20 cellular contexts compared by ENCODE assay signal in genomic region chr14:86912689-86913088, GRCh38.
DNase-seq lines count a peak whose midpoint lies in the region; ATAC-seq and TF ChIP-seq lines count a peak whose summit lies in the region.
"Had no signal": no experiment of that assay in that cellular context is flagged by ENCODE, and none has a peak within 500 bp of the region (broad histone marks: within the 10 kb centered on the region; RNA-seq: fewer than 3 reads in every experiment).

No MANE protein-coding gene starts in this region.

- DNase-seq in AG09319 (ENCODE audit: extremely low read depth, low read depth) = peak; percentile 8
- DNase-seq in EL = peak; percentile 25
- DNase-seq in SK-N-MC (ENCODE audit: low read depth, low spot score) = peak; percentile 53
- peak; percentile 38 for DNase-seq in fibroblast of peridontal ligament (ENCODE audit: extremely low read depth)
- DNase-seq in ecto neural progenitor cell (ENCODE audit: low spot score) = no peak
- DNase-seq in right atrium auricular region (ENCODE audit: low spot score) = no peak
- DNase-seq: C1 segment of cervical spinal cord; Caco-2; CD4-positive, CD25-positive, alpha-beta regulatory T cell; CD8-positive, alpha-beta memory T cell; GF-D8; GM23248 had no signal

- TF ChIP-seq CTCF in AG09319 (IDR thresholded peaks at IDR 0.05; ENCODE audit: low read depth, low read length) (no peak), right atrium auricular region (IDR thresholded peaks at IDR 0.05) (no peak)

- H3K9me3 ChIP-seq in SK-N-MC (ENCODE audit: low read depth, low read length) = no peaks in the 10 kb centered on the region
- H3K9me3 ChIP-seq in right atrium auricular region = no peaks in the 10 kb centered on the region
- H3K9me3 ChIP-seq: A549, Caco-2, HAP-1 had no signal

- H3K36me3 ChIP-seq in SK-N-MC (ENCODE audit: insufficient read depth, low read length) (no peaks in the 10 kb centered on the region), right atrium auricular region (no peaks in the 10 kb centered on the region)
- H3K36me3 ChIP-seq: HAP-1 had no signal

- H3K4me3 ChIP-seq in SK-N-MC (peak overlapping the region; percentile 19; the same call in 1 of the 2 replicates), right atrium auricular region (no peak overlapping the region)
- H3K4me3 ChIP-seq: A549, GM12878, GM23248, HAP-1, K562 had no signal

- no peak for ATAC-seq in HG03342 (IDR thresholded peaks at IDR 0.05; ENCODE audit: unreplicated experiment)
- ATAC-seq in GM19452 (IDR thresholded peaks at IDR 0.05; ENCODE audit: unreplicated experiment) = no peak
- ATAC-seq: A549, GM12878, K562 had no signal

- peak overlapping the region; percentile 41 for H3K9ac ChIP-seq in SK-N-MC (ENCODE audit: insufficient read length)
- H3K9ac ChIP-seq: GM23248 had no signal

- H3K4me1 ChIP-seq in right atrium auricular region = no peaks in the 10 kb centered on the region
- H3K4me1 ChIP-seq: A549, Caco-2, HAP-1 had no signal

- no peaks in the 10 kb centered on the region for H3K27me3 ChIP-seq in right atrium auricular region

- peak overlapping the region; percentile 94 for H3K27ac ChIP-seq in SK-N-MC
- no peak overlapping the region for H3K27ac ChIP-seq in right atrium auricular region
- H3K27ac ChIP-seq: 22Rv1, A549, GM23248, HL-60 had no signal

Comparison
In these comparisons a context has a peak if more than half of its experiments do, and no peak if none do; other contexts are left out.
1. DNase-seq: peak in AG09319 (single experiment), EL (single experiment), SK-N-MC (single experiment) and fibroblast of peridontal ligament (single experiment); none in ecto neural progenitor cell (single experiment) and right atrium auricular region (single experiment).